Comparison of ENCODE assay signal across 18 cellular contexts in genomic region chr7:118689403-118689802, GRCh38.
"Had no signal": no experiment of that assay in that cellular context is flagged by ENCODE, and none has a peak within 500 bp of the region (broad histone marks: within the 10 kb centered on the region; RNA-seq: fewer than 3 reads in every experiment).

No MANE protein-coding gene starts in this region.

- H3K27me3 ChIP-seq: ovary, right lobe of liver, transverse colon had no signal

- H3K9me3 ChIP-seq: ovary, right lobe of liver, transverse colon had no signal

- H3K27ac ChIP-seq: ovary, right lobe of liver, transverse colon had no signal

- H3K27ac Mint-ChIP-seq: effector memory CD8-positive, alpha-beta T cell; naive thymus-derived CD4-positive, alpha-beta T cell; nephron; stimulated activated naive B cell treated with anti-CD40 and anti-IgM and Interleukin-4, amounts not matched to agents 10 μg/mL and 1 μg/mL and 100 μg/mL, for 72 hours; stimulated activated naive CD8-positive, alpha-beta T cell treated with anti-CD3 and anti-CD28 coated beads, Interleukin-15, Interleukin-2, amounts not matched to agents 100 ng/mL and 50 ng/mL, for 24 hours had no signal

- H3K9me3 Mint-ChIP-seq: nephron; stimulated activated naive CD8-positive, alpha-beta T cell treated with anti-CD3 and anti-CD28 coated beads, Interleukin-15, Interleukin-2, amounts not matched to agents 100 ng/mL and 50 ng/mL, for 24 hours had no signal

- H3K36me3 Mint-ChIP-seq: naive thymus-derived CD4-positive, alpha-beta T cell; stimulated activated naive B cell treated with anti-CD40 and anti-IgM and Interleukin-4, amounts not matched to agents 10 μg/mL and 1 μg/mL and 100 μg/mL, for 72 hours had no signal

- DNase-seq: cortex of kidney; effector memory CD8-positive, alpha-beta T cell; mammary epithelial cell; mesendoderm; midbrain; naive thymus-derived CD4-positive, alpha-beta T cell; occipital lobe; ovary; retina; right lobe of liver; small intestine; stimulated activated CD4-positive, alpha-beta T cell treated with anti-CD3 and anti-CD28 coated beads, Interleukin-15, amount 100 ng/mL, for 24 hours; stimulated activated CD4-positive, alpha-beta T cell treated with anti-CD3 and anti-CD28 coated beads, Interleukin-2, amount 100 ng/mL, for 48 hours; stimulated activated naive B cell treated with anti-CD40 and anti-IgM and Interleukin-4, amounts not matched to agents 10 μg/mL and 1 μg/mL and 100 μg/mL, for 72 hours; transverse colon had no signal

- ATAC-seq: effector memory CD8-positive, alpha-beta T cell; left lobe of liver; naive thymus-derived CD4-positive, alpha-beta T cell; right lobe of liver; stimulated activated naive B cell treated with anti-CD40 and anti-IgM and Interleukin-4, amounts not matched to agents 10 μg/mL and 1 μg/mL and 100 μg/mL, for 72 hours had no signal

- H3K4me1 Mint-ChIP-seq: naive thymus-derived CD4-positive, alpha-beta T cell; nephron; stimulated activated naive B cell treated with anti-CD40 and anti-IgM and Interleukin-4, amounts not matched to agents 10 μg/mL and 1 μg/mL and 100 μg/mL, for 72 hours had no signal

- H3K4me1 ChIP-seq: right lobe of liver, transverse colon had no signal

- H3K4me3 Mint-ChIP-seq: effector memory CD8-positive, alpha-beta T cell; naive thymus-derived CD4-positive, alpha-beta T cell; nephron; stimulated activated naive B cell treated with anti-CD40 and anti-IgM and Interleukin-4, amounts not matched to agents 10 μg/mL and 1 μg/mL and 100 μg/mL, for 72 hours; stimulated activated naive CD8-positive, alpha-beta T cell treated with anti-CD3 and anti-CD28 coated beads, Interleukin-15, Interleukin-2, amounts not matched to agents 100 ng/mL and 50 ng/mL, for 24 hours had no signal

- H3K36me3 ChIP-seq: ovary, right lobe of liver, transverse colon had no signal

- H3K27me3 Mint-ChIP-seq: effector memory CD8-positive, alpha-beta T cell; naive thymus-derived CD4-positive, alpha-beta T cell; stimulated activated naive B cell treated with anti-CD40 and anti-IgM and Interleukin-4, amounts not matched to agents 10 μg/mL and 1 μg/mL and 100 μg/mL, for 72 hours; stimulated activated naive CD8-positive, alpha-beta T cell treated with anti-CD3 and anti-CD28 coated beads, Interleukin-15, Interleukin-2, amounts not matched to agents 100 ng/mL and 50 ng/mL, for 24 hours had no signal

- H3K4me3 ChIP-seq: ovary, right lobe of liver, transverse colon had no signal
